In genomic region chr10:130014734-130015695, GRCh38 we compare ENCODE assay signal across 25 cellular contexts. TPM values are rescaled to one million over a fixed set of nuclear protein-coding genes. Genes with fewer than 3 reads are reported as not detected.
"Had no signal": no experiment of that assay in that cellular context is flagged by ENCODE, and none has a peak within 500 bp of the region (broad histone marks: within the 10 kb centered on the region; RNA-seq: fewer than 3 reads in every experiment).

No MANE protein-coding gene starts in this region.

- H3K27ac ChIP-seq: colonic mucosa, heart left ventricle, prostate gland, stomach, suprapubic skin, transverse colon, uterus had no signal

- H3K4me1 ChIP-seq: colonic mucosa, heart left ventricle, prostate gland, transverse colon, uterus had no signal

- H3K27me3 ChIP-seq: colonic mucosa, transverse colon, uterus had no signal

- H3K4me1 Mint-ChIP-seq: memory B cell had no signal

- H3K36me3 Mint-ChIP-seq: activated naive CD8-positive, alpha-beta T cell treated with anti-CD3 and anti-CD28 coated beads for 36 hours; memory B cell; stimulated activated effector memory CD8-positive, alpha-beta T cell treated with anti-CD3 and anti-CD28 coated beads, Interleukin-12 subunit alpha, Interleukin-12 subunit beta, amount 100 ng/mL, for 72 hours had no signal

- H3K36me3 ChIP-seq: colonic mucosa, heart left ventricle, prostate gland, stomach, suprapubic skin, transverse colon, uterus had no signal

- H3K9me3 Mint-ChIP-seq: activated naive CD8-positive, alpha-beta T cell treated with anti-CD3 and anti-CD28 coated beads for 36 hours; endodermal cell; stimulated activated effector memory CD8-positive, alpha-beta T cell treated with anti-CD3 and anti-CD28 coated beads, Interleukin-12 subunit alpha, Interleukin-12 subunit beta, amount 100 ng/mL, for 72 hours had no signal

- DNase-seq: activated CD4-positive, alpha-beta T cell treated with anti-CD3 and anti-CD28 coated beads for 1 hour; activated CD4-positive, alpha-beta T cell treated with anti-CD3 and anti-CD28 coated beads, Interleukin-2, amount 50 U/mL, for 1 hour; activated naive CD4-positive, alpha-beta T cell treated with Interleukin-2 at 50 U/mL for 16 hours; activated naive CD8-positive, alpha-beta T cell treated with anti-CD3 and anti-CD28 coated beads for 36 hours; activated T-cell treated with anti-CD3 and anti-CD28 coated beads, Interleukin-2, amount 50 U/mL, for 48 hours; amniotic stem cell; colonic mucosa; endodermal cell; heart left ventricle; islet precursor cell; left cardiac atrium; mucosa of descending colon; right cardiac atrium; stimulated activated CD4-positive, alpha-beta T cell treated with anti-CD3 and anti-CD28 coated beads, Interleukin-1b, Interleukin-23, amount 100 ng/mL, for 48 hours; stomach; SW 1271; transverse colon; uterus had no signal

- H3K27me3 Mint-ChIP-seq: activated naive CD8-positive, alpha-beta T cell treated with anti-CD3 and anti-CD28 coated beads for 36 hours had no signal

- H3K9me3 ChIP-seq: colonic mucosa, heart left ventricle, mucosa of descending colon, prostate gland, stomach, suprapubic skin, transverse colon, uterus had no signal

- H3K27ac Mint-ChIP-seq: activated CD8-positive, alpha-beta T cell treated with anti-CD3 and anti-CD28 coated beads, Interleukin-2, amount 10 ng/mL, durations not matched to agents 7 days and 5 days; activated naive CD8-positive, alpha-beta T cell treated with anti-CD3 and anti-CD28 coated beads for 36 hours; endodermal cell; memory B cell; stimulated activated effector memory CD8-positive, alpha-beta T cell treated with anti-CD3 and anti-CD28 coated beads, Interleukin-12 subunit alpha, Interleukin-12 subunit beta, amount 100 ng/mL, for 72 hours had no signal

- ATAC-seq: activated CD8-positive, alpha-beta T cell treated with anti-CD3 and anti-CD28 coated beads, Interleukin-2, amount 10 ng/mL, durations not matched to agents 7 days and 5 days; heart left ventricle; left cardiac atrium; mucosa of descending colon; right cardiac atrium; stimulated activated effector memory CD8-positive, alpha-beta T cell treated with anti-CD3 and anti-CD28 coated beads, Interleukin-12 subunit alpha, Interleukin-12 subunit beta, amount 100 ng/mL, for 72 hours had no signal

- H3K4me3 ChIP-seq: colonic mucosa, heart left ventricle, mucosa of descending colon, prostate gland, skin epidermis, stomach, suprapubic skin, transverse colon, uterus had no signal

- H3K4me3 Mint-ChIP-seq: activated CD8-positive, alpha-beta T cell treated with anti-CD3 and anti-CD28 coated beads, Interleukin-2, amount 10 ng/mL, durations not matched to agents 7 days and 5 days; activated naive CD8-positive, alpha-beta T cell treated with anti-CD3 and anti-CD28 coated beads for 36 hours; endodermal cell; memory B cell; stimulated activated effector memory CD8-positive, alpha-beta T cell treated with anti-CD3 and anti-CD28 coated beads, Interleukin-12 subunit alpha, Interleukin-12 subunit beta, amount 100 ng/mL, for 72 hours had no signal

RNA-seq across cellular contexts. Expression of gene EBF3, which starts 50.9 kb away (rescaled TPM):
- total RNA-seq: activated CD8-positive, alpha-beta T cell treated with anti-CD3 and anti-CD28 coated beads, Interleukin-2, amount 10 ng/mL, durations not matched to agents 7 days and 5 days; activated naive CD8-positive, alpha-beta T cell treated with anti-CD3 and anti-CD28 coated beads for 36 hours; T-helper 2 cell treated with Interferon-gamma antibody and Interleukin-4, amounts not matched to agents 100 ng/mL and 5 ng/mL, for 36 hours had no signal
